36 cellular contexts compared by ENCODE assay signal in the genomic region with DNA sequence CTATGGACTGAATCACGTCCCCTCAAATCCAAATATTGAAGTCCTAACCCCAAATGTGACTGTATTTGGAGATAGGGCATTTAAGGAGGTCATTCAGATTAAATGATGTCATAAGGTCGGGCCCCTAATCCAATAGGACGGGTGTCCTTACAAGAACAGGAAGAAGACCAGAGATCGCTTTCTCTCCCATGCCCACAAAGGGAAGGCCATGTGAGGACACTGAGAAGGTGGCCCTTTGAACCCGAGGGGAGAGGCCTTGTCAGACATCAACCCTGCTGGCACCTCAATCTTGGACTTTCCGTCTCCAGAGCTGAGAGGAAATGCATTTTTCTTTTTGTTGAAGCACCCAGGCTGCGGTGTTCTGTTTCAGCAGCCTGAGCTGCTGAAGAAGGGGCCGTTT.
"Had no signal": no experiment of that assay in that cellular context is flagged by ENCODE, and none has a peak within 500 bp of the region (broad histone marks: within the 10 kb centered on the region; RNA-seq: fewer than 3 reads in every experiment).

No MANE protein-coding gene starts in this region.

- H3K4me3 ChIP-seq: Peyer's patch had no signal

- H3K27ac ChIP-seq: brain microvascular endothelial cell, KMS-11, Peyer's patch, VCaP had no signal

- ATAC-seq: activated CD8-positive, alpha-beta T cell treated with anti-CD3 and anti-CD28 coated beads for 36 hours; activated T-cell treated with anti-CD3 and anti-CD28 coated beads, Interleukin-2, amount 50 U/mL, for 72 hours; activated T-helper 17 cell treated with anti-CD3 and anti-CD28 coated beads, Interleukin-2, amount 50 U/mL, for 72 hours; SK-N-SH treated with all-trans-retinoic acid at 6 μM for 48 hours; T-cell had no signal

- H3K36me3 ChIP-seq: brain microvascular endothelial cell, Peyer's patch had no signal

- H3K9me3 Mint-ChIP-seq: activated B cell treated with CpG ODN at 0.5 μM for 24 hours; activated CD8-positive, alpha-beta T cell treated with anti-CD3 and anti-CD28 coated beads for 36 hours; activated naive CD8-positive, alpha-beta T cell treated with anti-CD3 and anti-CD28 coated beads for 36 hours; activated T-cell treated with anti-CD3 and anti-CD28 coated beads, Interleukin-2, amount 50 U/mL, for 72 hours; activated T-helper 17 cell treated with anti-CD3 and anti-CD28 coated beads, Interleukin-2, amount 50 U/mL, for 72 hours; T-cell had no signal

- H3K4me3 Mint-ChIP-seq: activated B cell treated with CpG ODN at 0.5 μM for 24 hours; activated CD8-positive, alpha-beta T cell treated with anti-CD3 and anti-CD28 coated beads for 36 hours; activated naive CD8-positive, alpha-beta T cell treated with anti-CD3 and anti-CD28 coated beads for 36 hours; activated T-cell treated with anti-CD3 and anti-CD28 coated beads, Interleukin-2, amount 50 U/mL, for 72 hours; activated T-helper 17 cell treated with anti-CD3 and anti-CD28 coated beads, Interleukin-2, amount 50 U/mL, for 72 hours; T-cell had no signal

- DNase-seq: activated B cell treated with CpG ODN at 0.5 μM for 24 hours; activated CD4-positive, alpha-beta T cell treated with anti-CD3 and anti-CD28 coated beads for 4 hours; activated CD4-positive, alpha-beta T cell treated with anti-CD3 and anti-CD28 coated beads, Interleukin-2, amount 50 U/mL, for 4 hours; activated CD4-positive, CD25-positive, alpha-beta regulatory T cell treated with anti-CD3 and anti-CD28 coated beads, Interleukin-2, amount 50 U/mL, for 72 hours; activated CD8-positive, alpha-beta T cell treated with anti-CD3 and anti-CD28 coated beads for 36 hours; activated effector memory CD4-positive, alpha-beta T cell treated with anti-CD3 and anti-CD28 coated beads, Interleukin-2, amount 50 U/mL, for 16 hours; activated naive CD4-positive, alpha-beta T cell; activated naive CD4-positive, alpha-beta T cell treated with anti-CD3 and anti-CD28 coated beads, Interleukin-2, amount 50 U/mL, for 16 hours; activated naive CD8-positive, alpha-beta T cell treated with anti-CD3 and anti-CD28 coated beads for 36 hours; activated T-cell treated with anti-CD3 and anti-CD28 coated beads, Interleukin-2, amount 50 U/mL, for 1 hour; activated T-cell treated with anti-CD3 and anti-CD28 coated beads, Interleukin-2, amount 50 U/mL, for 72 hours; amniotic stem cell; aorta; brain microvascular endothelial cell; central memory CD4-positive, alpha-beta T cell; MM.1S; MV-4-11; NCI-H1092; NCI-H1436 treated with DMSO at 0.1 percent for 48 hours; NCI-H1694 treated with DMSO at 0.1 percent for 48 hours; NCI-H2029; NCI-H2107; NCI-H2171 treated with DMSO at 0.1 percent for 48 hours; NCI-H2227 treated with DMSO at 0.1 percent for 48 hours; NCI-H446; NCI-H524 treated with DMSO at 0.1 percent for 48 hours; RPMI8226; SIG-M5; T-cell; T-helper 2 cell; T-helper 9 cell had no signal

- H3K9me3 ChIP-seq: Peyer's patch had no signal

- H3K9ac ChIP-seq: KMS-11 had no signal

- H3K27ac Mint-ChIP-seq: activated B cell treated with CpG ODN at 0.5 μM for 24 hours; activated CD8-positive, alpha-beta T cell treated with anti-CD3 and anti-CD28 coated beads for 36 hours; activated naive CD8-positive, alpha-beta T cell treated with anti-CD3 and anti-CD28 coated beads for 36 hours; activated T-cell treated with anti-CD3 and anti-CD28 coated beads, Interleukin-2, amount 50 U/mL, for 72 hours; activated T-helper 17 cell treated with anti-CD3 and anti-CD28 coated beads, Interleukin-2, amount 50 U/mL, for 72 hours; T-cell had no signal

- H3K4me2 ChIP-seq: KMS-11 had no signal

- H3K36me3 Mint-ChIP-seq: activated naive CD8-positive, alpha-beta T cell treated with anti-CD3 and anti-CD28 coated beads for 36 hours; T-cell had no signal

- H3K27me3 ChIP-seq: brain microvascular endothelial cell, Peyer's patch had no signal

- H3K27me3 Mint-ChIP-seq: activated B cell treated with CpG ODN at 0.5 μM for 24 hours; activated CD8-positive, alpha-beta T cell treated with anti-CD3 and anti-CD28 coated beads for 36 hours; activated naive CD8-positive, alpha-beta T cell treated with anti-CD3 and anti-CD28 coated beads for 36 hours; activated T-helper 17 cell treated with anti-CD3 and anti-CD28 coated beads, Interleukin-2, amount 50 U/mL, for 72 hours; T-cell had no signal
